ENCODE assay signal across 33 cellular contexts in the genomic region with DNA sequence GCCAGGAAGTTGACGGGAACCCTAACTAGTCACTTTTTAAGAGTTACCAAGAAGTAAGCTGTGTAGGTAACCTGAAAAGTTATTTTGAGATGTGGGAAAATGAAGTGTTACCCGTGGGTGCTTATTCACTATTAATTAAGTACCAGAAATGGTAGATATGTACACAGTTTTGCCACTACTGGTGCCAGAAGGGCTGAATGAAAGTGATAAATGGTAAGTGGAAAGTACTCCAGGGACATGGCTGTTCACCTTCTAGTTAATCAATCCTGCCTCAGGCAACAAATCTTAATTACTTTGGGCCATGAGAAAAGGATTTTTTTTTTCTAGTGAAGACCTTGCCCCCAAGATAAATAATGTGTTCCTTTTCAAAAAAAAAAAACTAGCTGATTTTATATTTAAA. TPM values are rescaled to one million over a fixed set of nuclear protein-coding genes. Genes with fewer than 3 reads are reported as not detected.
DNase-seq lines count a peak whose midpoint lies in the region; ATAC-seq, FAIRE-seq and TF ChIP-seq lines count a peak whose summit lies in the region.
"Had no signal": no experiment of that assay in that cellular context is flagged by ENCODE, and none has a peak within 500 bp of the region (broad histone marks: within the 10 kb centered on the region; RNA-seq: fewer than 3 reads in every experiment).

No MANE protein-coding gene starts in this region.

- no peak overlapping the region for H3K4me3 Mint-ChIP-seq in HFFc6
- H3K4me3 Mint-ChIP-seq: activated B cell treated with CpG ODN at 0.5 μM for 24 hours; activated CD8-positive, alpha-beta memory T cell treated with anti-CD3 and anti-CD28 coated beads, Interleukin-2, amount 10 ng/mL, durations not matched to agents 7 days and 5 days; CD8-positive, alpha-beta T cell; H9; memory B cell; neural crest cell had no signal

- H3K27ac ChIP-seq in A549 (0 out of 6 replicates have a peak overlapping the region, but pooled peaks have one; percentile 3 to 7), endothelial cell of umbilical vein (ENCODE audit: insufficient read depth, low read depth, low read length) (peak overlapping the region; percentile 26), osteoblast (ENCODE audit: low read depth, low read length) (peak overlapping the region; percentile 56)
- H3K27ac ChIP-seq: dorsolateral prefrontal cortex, suprapubic skin had no signal

- H3K36me3 ChIP-seq in endothelial cell of umbilical vein (ENCODE audit: control insufficient read depth in 2 of 2, extremely low read depth in 1 of 2, insufficient read depth in 2 of 2, low read length in 2 of 2) = no peaks in the 10 kb centered on the region
- peaks cover 4% of the 10 kb centered on the region for H3K36me3 ChIP-seq in osteoblast (ENCODE audit: insufficient read depth, low read length)
- H3K36me3 ChIP-seq: suprapubic skin had no signal

- H3K27me3 ChIP-seq in endothelial cell of umbilical vein (ENCODE audit: control insufficient read depth in 2 of 2, insufficient read depth in 2 of 2, low read length in 2 of 2) = no peaks in the 10 kb centered on the region
- H3K27me3 ChIP-seq in osteoblast (ENCODE audit: insufficient read depth, low read length) = no peaks in the 10 kb centered on the region
- H3K27me3 ChIP-seq: BE2C, dorsolateral prefrontal cortex, suprapubic skin had no signal

- H3K4me1 ChIP-seq in A549 (peaks cover 29% of the 10 kb centered on the region), endothelial cell of umbilical vein (ENCODE audit: control insufficient read depth, extremely low read depth, insufficient read depth, low read length) (peaks cover 14% of the 10 kb centered on the region), osteoblast (ENCODE audit: insufficient read depth, low read length) (peaks cover 22% of the 10 kb centered on the region)

- BruUV-seq in endothelial cell of umbilical vein (replicated peaks; lab: Mats Ljungman, UMichigan) = no TSS peak

- ATAC-seq in A549 (no peak), HG03108 (IDR thresholded peaks at IDR 0.05; ENCODE audit: unreplicated experiment) (no peak)
- ATAC-seq: activated CD8-positive, alpha-beta memory T cell treated with anti-CD3 and anti-CD28 coated beads, Interleukin-2, amount 10 ng/mL, durations not matched to agents 7 days and 5 days; CD8-positive, alpha-beta T cell; left colon; right cardiac atrium had no signal

- H2AFZ ChIP-seq in endothelial cell of umbilical vein (ENCODE audit: low read depth, low read length) (no peak overlapping the region), osteoblast (ENCODE audit: low read length) (peak overlapping the region; percentile 75)

- peaks cover 43% of the 10 kb centered on the region for H3K79me2 ChIP-seq in endothelial cell of umbilical vein (ENCODE audit: control insufficient read depth, insufficient read depth, low read length)
- H3K79me2 ChIP-seq in osteoblast (ENCODE audit: insufficient read depth, low read length) = peaks cover 13% of the 10 kb centered on the region

- POLR2A ChIA-PET in A549 (lab: Yijun Ruan, JAX) = interaction anchor here (0.7 to 1.2 kb wide), 3 partner anchors 17 to 578 kb away, joined by 3 to 7 read pairs (median 4); no protein-coding TSS in a partner anchor
- POLR2A ChIA-PET in endothelial cell of umbilical vein (lab: Charles Lee) = interaction anchor here (0.7 to 1.1 kb wide), 2 partner anchors 18 to 387 kb away, joined by 3 to 8 read pairs; no protein-coding TSS in a partner anchor

- TF ChIP-seq CTCF in A549 (IDR thresholded peaks at IDR 0.05) (no peak), HFFc6 (IDR thresholded peaks at IDR 0.05) (no peak), endothelial cell of umbilical vein (IDR thresholded peaks at IDR 0.05; ENCODE audit: extremely low read depth in 1 of 2, insufficient read depth in 1 of 2, low read depth in 1 of 2, low read length in 2 of 2) (no peak), osteoblast (IDR thresholded peaks at IDR 0.05; ENCODE audit: extremely low read depth, low read depth, low read length) (no peak)

- intact Hi-C loops in endothelial cell of umbilical vein (cut with micrococcal nuclease) = no loop called here
- intact Hi-C loops in posterior cingulate gyrus (cut with DNase I) = no loop called here

- H3K27ac Mint-ChIP-seq in HFFc6 = peak overlapping the region; percentile 36
- H3K27ac Mint-ChIP-seq: activated B cell treated with CpG ODN at 0.5 μM for 24 hours; activated CD8-positive, alpha-beta memory T cell treated with anti-CD3 and anti-CD28 coated beads, Interleukin-2, amount 10 ng/mL, durations not matched to agents 7 days and 5 days; CD8-positive, alpha-beta T cell; memory B cell had no signal

- FAIRE-seq in A549 (lab: Jason Lieb, UNC) (no peak), endothelial cell of umbilical vein (lab: Jason Lieb, UNC) (no peak)

- CTCF ChIA-PET in A549 (lab: Yijun Ruan, JAX) = interaction anchor here (0.6 to 1.9 kb wide), 6 partner anchors 17 to 613 kb away, joined by 3 to 4 read pairs (median 4); no protein-coding TSS in a partner anchor
- CTCF ChIA-PET in endothelial cell of umbilical vein (lab: Charles Lee) = interaction anchor here (0.6 to 3.1 kb wide), 9 partner anchors 13 to 613 kb away, joined by 3 to 20 read pairs (median 3); partner anchors contain the start of gene AKR1E2

- peaks cover 6% of the 10 kb centered on the region; the same call in 1 of the 2 replicates for H3K9me3 Mint-ChIP-seq in HFFc6
- H3K9me3 Mint-ChIP-seq: activated B cell treated with CpG ODN at 0.5 μM for 24 hours; CD8-positive, alpha-beta T cell; memory B cell had no signal

- H3K4me2 ChIP-seq in A549 (no peak overlapping the region), endothelial cell of umbilical vein (ENCODE audit: insufficient read depth, low read length) (no peak overlapping the region), osteoblast (ENCODE audit: insufficient read depth, low read length) (peak overlapping the region; percentile 44)
- H3K4me2 ChIP-seq: smooth muscle cell had no signal

- H3K4me1 Mint-ChIP-seq in HFFc6 (ENCODE audit: low read depth) = peaks cover 33% of the 10 kb centered on the region
- H3K4me1 Mint-ChIP-seq: activated B cell treated with CpG ODN at 0.5 μM for 24 hours; activated CD8-positive, alpha-beta memory T cell treated with anti-CD3 and anti-CD28 coated beads, Interleukin-2, amount 10 ng/mL, durations not matched to agents 7 days and 5 days; memory B cell had no signal

- dilution Hi-C loops in endothelial cell of umbilical vein (cut with MboI; ENCODE audit: extremely low pct_ligation_motif_present, low sequenced_read_pairs) = no loop called here

- H3K4me3 ChIP-seq in A549 (no peak overlapping the region), endothelial cell of umbilical vein (replicated peaks in 1 of 3; ENCODE audit: insufficient read depth in 1 of 3, low read depth in 1 of 3, low read length in 3 of 3) (no peak overlapping the region), osteoblast (ENCODE audit: insufficient read depth, low read length) (no peak overlapping the region)
- H3K4me3 ChIP-seq: dorsolateral prefrontal cortex, smooth muscle cell, suprapubic skin had no signal

- no peak for TF ChIP-seq POLR2A in A549 (IDR thresholded peaks at IDR 0.05; ENCODE audit: low read length)
- TF ChIP-seq POLR2A in endothelial cell of umbilical vein (IDR thresholded peaks at IDR 0.05; ENCODE audit: low read depth, low read length) = no peak

- peak overlapping the region; percentile 0 for H3K9ac ChIP-seq in endothelial cell of umbilical vein (replicated peaks; ENCODE audit: extremely low read depth, insufficient read depth, low read length)

- H3K9me3 ChIP-seq in A549 = peaks cover 5% of the 10 kb centered on the region; the same call in 2 of the 3 replicates
- H3K9me3 ChIP-seq in endothelial cell of umbilical vein (replicated peaks; ENCODE audit: control insufficient read depth, insufficient read depth, low read length) = no peaks in the 10 kb centered on the region
- no peaks in the 10 kb centered on the region for H3K9me3 ChIP-seq in osteoblast (ENCODE audit: low read depth, low read length)
- H3K9me3 ChIP-seq: BE2C, suprapubic skin had no signal

- no peaks in the 10 kb centered on the region for H3K9me1 ChIP-seq in endothelial cell of umbilical vein (replicated peaks; ENCODE audit: control insufficient read depth, extremely low read depth, insufficient read depth, low read length)

- no peak for DNase-seq in A549 (ENCODE audit: low read depth in 1 of 2, low spot score in 1 of 2)
- no peak for DNase-seq in HFFc6
- peak; percentile 1 for DNase-seq in endothelial cell of umbilical vein (ENCODE audit: low read depth, low spot score)
- DNase-seq in osteoblast (ENCODE audit: insufficient read length, low spot score, missing footprints) = no peak
- no peak for DNase-seq in OCI-M2 (lab: John Stamatoyannopoulos, UW; ENCODE audit: unreplicated experiment)
- DNase-seq in DMS 273 (lab: John Stamatoyannopoulos, UW; ENCODE audit: unreplicated experiment) = no peak
- DNase-seq in posterior cingulate gyrus = no peak
- DNase-seq: activated B cell treated with CpG ODN at 0.5 μM for 24 hours; activated CD4-positive, alpha-beta T cell treated with anti-CD3 and anti-CD28 coated beads, Interleukin-2, amount 50 U/mL, for 1 hour; activated CD8-positive, alpha-beta memory T cell treated with anti-CD3 and anti-CD28 coated beads, Interleukin-2, amount 10 ng/mL, durations not matched to agents 7 days and 5 days; activated naive CD4-positive, alpha-beta T cell treated with Interleukin-2 at 50 U/mL for 16 hours; BE2C; CD8-positive, alpha-beta T cell; cerebellar nuclear complex; dorsolateral prefrontal cortex; EL; H9; hypothalamus; left colon; MV-4-11; NCI-H1694 treated with DMSO at 0.1 percent for 48 hours; NCI-H2171; NCI-H524 treated with DMSO at 0.1 percent for 48 hours; OCI-M1; stimulated activated naive CD4-positive, alpha-beta T cell; T-helper 1 cell had no signal

- WGBS in A549 (ENCODE audit: missing lambda C conversion rate) = 78% methylated on average over 2 of the region's 2 CpGs

- H3K36me3 Mint-ChIP-seq in HFFc6 (ENCODE audit: low read depth) = peaks cover 12% of the 10 kb centered on the region
- H3K36me3 Mint-ChIP-seq: CD8-positive, alpha-beta T cell had no signal

- TF ChIP-seq RAD21 in A549 (conservative IDR thresholded peaks at IDR 0.05 in 1 of 2, IDR thresholded peaks at IDR 0.05 in 1 of 2) = no peak

- H4K20me1 ChIP-seq in endothelial cell of umbilical vein (replicated peaks; ENCODE audit: control insufficient read depth, extremely low read depth, insufficient read depth, low read length) = no peaks in the 10 kb centered on the region
- H4K20me1 ChIP-seq in osteoblast (ENCODE audit: insufficient read depth, low read length) = no peaks in the 10 kb centered on the region

- TF ChIP-seq EP300 in A549 (IDR thresholded peaks at IDR 0.05) = no peak

- H3K27me3 Mint-ChIP-seq in HFFc6 (ENCODE audit: insufficient read depth) = peaks cover 2% of the 10 kb centered on the region; the same call in 1 of the 2 replicates
- H3K27me3 Mint-ChIP-seq: activated B cell treated with CpG ODN at 0.5 μM for 24 hours; activated CD8-positive, alpha-beta memory T cell treated with anti-CD3 and anti-CD28 coated beads, Interleukin-2, amount 10 ng/mL, durations not matched to agents 7 days and 5 days; memory B cell had no signal

RNA-seq across cellular contexts. Expression of gene NET1, which starts 15.8 kb away (rescaled TPM):
- polyA plus RNA-seq in A549 (2011; rRNA removed) (132 and 144 TPM in 2 replicates), A549 (2017; fragmentation: RNase III; extraction: RNeasy Plus Mini Kit Qiagen cat#74134 plus additional on column Dnase treatment) (36.3 to 43.4 TPM (median 42.9 TPM) in 3 replicates), endothelial cell of umbilical vein (12.3 and 14.4 TPM in 2 replicates)
- polyA plus RNA-seq in A549 (2012; cell fraction: cytosol; rRNA removed) = 36.8 and 40.4 TPM in 2 replicates
- polyA plus RNA-seq in A549 (2012; cell fraction: nucleus; rRNA removed) = 17.0 and 17.3 TPM in 2 replicates
- polyA minus RNA-seq in A549 (2011; rRNA and poly(A)+ RNA removed) = 149 and 173 TPM in 2 replicates
- total RNA-seq in HFFc6 (2021; fragmentation: NEBNext Ultra II Directional; extraction: Animal tissue kit (Norgen Biotek cat#: 25700)) = 10 to 100 TPM; 65.1 to 92.9 (median 86.6) TPM
- total RNA-seq in endothelial cell of umbilical vein (40.2 and 46.3 TPM in 2 replicates), osteoblast (51.0 and 74.0 TPM in 2 replicates)
- 22.5 and 27.9 TPM in 2 replicates for polyA plus RNA-seq in endothelial cell of umbilical vein (2011; cell fraction: cytosol; rRNA removed)
- polyA plus RNA-seq in endothelial cell of umbilical vein (2011; cell fraction: nucleus; rRNA removed) = 20.1 and 20.3 TPM in 2 replicates
- 37.5 and 40.5 TPM in 2 replicates for polyA plus RNA-seq in endothelial cell of umbilical vein (2012)
- polyA minus RNA-seq in endothelial cell of umbilical vein = 41.6 and 46.4 TPM in 2 replicates
- polyA minus RNA-seq in endothelial cell of umbilical vein (2011; cell fraction: cytosol; rRNA and poly(A)+ RNA removed) = 38.1 TPM
- 40.1 and 44.4 TPM in 2 replicates for polyA minus RNA-seq in endothelial cell of umbilical vein (2011; cell fraction: nucleus; rRNA and poly(A)+ RNA removed)

RNA-seq across cellular contexts. Expression of gene TUBAL3, which starts 23.5 kb away (rescaled TPM):
- 1.4 and 2.1 TPM in 2 replicates for polyA plus RNA-seq in A549 (2011; rRNA removed)
- polyA plus RNA-seq in A549 (2012; cell fraction: cytosol; rRNA removed) = 0.69 TPM in 2 replicates
- polyA plus RNA-seq in A549 (2012; cell fraction: nucleus; rRNA removed) = 0.55 and 0.61 TPM in 2 replicates
- 0.34 to 0.37 TPM (median 0.36 TPM) in 3 replicates for polyA plus RNA-seq in A549 (2017; fragmentation: RNase III; extraction: RNeasy Plus Mini Kit Qiagen cat#74134 plus additional on column Dnase treatment)
- polyA minus RNA-seq in A549 (2011; rRNA and poly(A)+ RNA removed) = 1.4 and 1.8 TPM in 2 replicates
- total RNA-seq in HFFc6 (2021; fragmentation: NEBNext Ultra II Directional; extraction: Animal tissue kit (Norgen Biotek cat#: 25700)) = not detected
- total RNA-seq in endothelial cell of umbilical vein = not detected in 2 replicates
- not detected in 2 replicates for polyA plus RNA-seq in endothelial cell of umbilical vein
- polyA plus RNA-seq in endothelial cell of umbilical vein (2011; cell fraction: cytosol; rRNA removed) = not detected in 2 replicates
- polyA plus RNA-seq in endothelial cell of umbilical vein (2011; cell fraction: nucleus; rRNA removed) = 0.08 TPM in 1 of 2 replicates, not detected in the other
- polyA plus RNA-seq in endothelial cell of umbilical vein (2012) = not detected in 2 replicates
- polyA minus RNA-seq in endothelial cell of umbilical vein = 0.32 TPM in 1 of 2 replicates, not detected in the other
- not detected for polyA minus RNA-seq in endothelial cell of umbilical vein (2011; cell fraction: cytosol; rRNA and poly(A)+ RNA removed)
- polyA minus RNA-seq in endothelial cell of umbilical vein (2011; cell fraction: nucleus; rRNA and poly(A)+ RNA removed) = not detected in 2 replicates
- total RNA-seq in osteoblast = not detected in 2 replicates
- total RNA-seq: activated B cell treated with CpG ODN at 0.5 μM for 24 hours; activated CD8-positive, alpha-beta memory T cell treated with anti-CD3 and anti-CD28 coated beads, Interleukin-2, amount 10 ng/mL, durations not matched to agents 7 days and 5 days; CD8-positive, alpha-beta T cell; H9; neural crest cell; smooth muscle cell; ureter had no signal
- polyA plus RNA-seq: smooth muscle cell had no signal

Comparison
In these comparisons a context has a peak if more than half of its experiments do, and no peak if none do; other contexts are left out.
1. H3K27ac ChIP-seq: peak in every context shown above with its lines; median percentile 56 in osteoblast; 26 in endothelial cell of umbilical vein; 5 in A549.